ENCODE assay signal across 10 cellular contexts in genomic region chr3:30604566-30604965, GRCh38. TPM values are rescaled to one million over a fixed set of nuclear protein-coding genes. Genes with fewer than 3 reads are reported as not detected.
DNase-seq lines count a peak whose midpoint lies in the region; ATAC-seq and TF ChIP-seq lines count a peak whose summit lies in the region.
"Had no signal": no experiment of that assay in that cellular context is flagged by ENCODE, and none has a peak within 500 bp of the region (broad histone marks: within the 10 kb centered on the region; RNA-seq: fewer than 3 reads in every experiment).

No MANE protein-coding gene starts in this region.

- peak overlapping the region in 6 of 10 donors; percentile 29 to 100 (median 99) for H3K27ac ChIP-seq in heart right ventricle
- no peak overlapping the region for H3K27ac ChIP-seq in WERI-Rb-1

- H3K4me1 Mint-ChIP-seq in activated CD4-positive, alpha-beta memory T cell treated with anti-CD3 and anti-CD28 coated beads, Interleukin-2, amount 10 ng/mL, durations not matched to agents 7 days and 5 days, result peaks cover 39% of the 10 kb centered on the region
- peaks cover 25% of the 10 kb centered on the region for H3K4me1 Mint-ChIP-seq in memory B cell

- H3K27me3 ChIP-seq in heart right ventricle, result no peaks in the 10 kb centered on the region
- peaks cover 13% of the 10 kb centered on the region for H3K27me3 ChIP-seq in WERI-Rb-1 (ENCODE audit: insufficient read depth, low read depth, severe bottlenecking)

- CTCF ChIA-PET in activated CD4-positive, alpha-beta memory T cell treated with anti-CD3 and anti-CD28 coated beads, Interleukin-2, amount 10 ng/mL, durations not matched to agents 7 days and 5 days (lab: Charles Lee), result interaction anchor here (0.7 to 2.3 kb wide), 4 partner anchors 31 to 405 kb away, joined by 3 to 5 read pairs (median 4); no protein-coding TSS in a partner anchor

- H3K4me1 ChIP-seq in heart right ventricle, result peaks cover 2 to 64% (median 32%) of the 10 kb centered on the region in 9 donors

- H3K9me3 ChIP-seq in heart right ventricle (no peaks in the 10 kb centered on the region), WERI-Rb-1 (ENCODE audit: severe bottlenecking) (no peaks in the 10 kb centered on the region)

- peak overlapping the region; percentile 82 for H3K4me3 Mint-ChIP-seq in activated CD4-positive, alpha-beta memory T cell treated with anti-CD3 and anti-CD28 coated beads, Interleukin-2, amount 10 ng/mL, durations not matched to agents 7 days and 5 days
- peak overlapping the region; percentile 96 for H3K4me3 Mint-ChIP-seq in memory B cell

- H3K27ac Mint-ChIP-seq in activated CD4-positive, alpha-beta memory T cell treated with anti-CD3 and anti-CD28 coated beads, Interleukin-2, amount 10 ng/mL, durations not matched to agents 7 days and 5 days, result peak overlapping the region; percentile 91
- peak overlapping the region; percentile 98 for H3K27ac Mint-ChIP-seq in memory B cell

- no peaks in the 10 kb centered on the region for H3K36me3 ChIP-seq in heart right ventricle
- no peaks in the 10 kb centered on the region for H3K36me3 ChIP-seq in WERI-Rb-1

- H3K9me3 Mint-ChIP-seq in activated CD4-positive, alpha-beta memory T cell treated with anti-CD3 and anti-CD28 coated beads, Interleukin-2, amount 10 ng/mL, durations not matched to agents 7 days and 5 days, result no peaks in the 10 kb centered on the region
- H3K9me3 Mint-ChIP-seq in memory B cell, result no peaks in the 10 kb centered on the region

- POLR2A ChIA-PET in activated CD4-positive, alpha-beta memory T cell treated with anti-CD3 and anti-CD28 coated beads, Interleukin-2, amount 10 ng/mL, durations not matched to agents 7 days and 5 days (lab: Charles Lee), result interaction anchor here (0.6 to 11.6 kb wide), 9 partner anchors 9 to 256 kb away, joined by 3 to 244 read pairs (median 4); no protein-coding TSS in a partner anchor

- intact Hi-C loops in heart right ventricle (cut with DNase I), result loop anchor here in 5 of 10 donors (10.0 kb wide), 5 partner anchors 90 to 320 kb away; no protein-coding TSS in a partner anchor
- intact Hi-C loops in cardiac septum (cut with DNase I), result loop anchor here (10.0 kb wide), 2 partner anchors 60 to 370 kb away; no protein-coding TSS in a partner anchor

- H3K4me3 ChIP-seq in heart right ventricle, result peak overlapping the region in 1 of 10 donors; percentile 89
- H3K4me3 ChIP-seq in WERI-Rb-1 (ENCODE audit: low read depth, low read length), result no peak overlapping the region

- 72 to 76% methylated on average over 5 of the region's 5 CpGs for WGBS in heart right ventricle, 2 donors

- H3K36me3 Mint-ChIP-seq in activated CD4-positive, alpha-beta memory T cell treated with anti-CD3 and anti-CD28 coated beads, Interleukin-2, amount 10 ng/mL, durations not matched to agents 7 days and 5 days (ENCODE audit: low read depth), result peaks cover 13% of the 10 kb centered on the region
- peaks cover 2% of the 10 kb centered on the region for H3K36me3 Mint-ChIP-seq in memory B cell

- no peaks in the 10 kb centered on the region for H3K27me3 Mint-ChIP-seq in activated CD4-positive, alpha-beta memory T cell treated with anti-CD3 and anti-CD28 coated beads, Interleukin-2, amount 10 ng/mL, durations not matched to agents 7 days and 5 days
- no peaks in the 10 kb centered on the region for H3K27me3 Mint-ChIP-seq in memory B cell

- DNase-seq in heart right ventricle (no peak), cardiac septum (ENCODE audit: low spot score) (no peak), memory B cell (ENCODE audit: low spot score in 2 of 2) (no peak), WERI-Rb-1 (no peak), A172 (ENCODE audit: low spot score) (no peak)
- no peak for DNase-seq in activated CD4-positive, alpha-beta memory T cell treated with anti-CD3 and anti-CD28 coated beads, Interleukin-2, amount 10 ng/mL, durations not matched to agents 7 days and 5 days
- DNase-seq: COR-L47, Karpas-422 had no signal

- ATAC-seq in heart right ventricle (no peak), memory B cell (ENCODE audit: low read depth) (no peak), GM19035 (IDR thresholded peaks at IDR 0.05; ENCODE audit: unreplicated experiment) (no peak), HG03469 (IDR thresholded peaks at IDR 0.05; ENCODE audit: unreplicated experiment) (no peak)

- TF ChIP-seq CTCF in heart right ventricle (IDR thresholded peaks at IDR 0.05) (no peak), WERI-Rb-1 (IDR thresholded peaks at IDR 0.05; ENCODE audit: low read depth, low read length) (no peak)

RNA-seq across cellular contexts. Expression of gene TGFBR2, which starts 1.8 kb away (rescaled TPM):
- 100 to 1,000 TPM in 5 of 10 donors, 10 to 100 TPM in 5; 71.1 to 197 (median 92.1) TPM for total RNA-seq in heart right ventricle
- polyA plus RNA-seq in heart right ventricle, result 10 to 100 TPM; 14.6 to 81.4 TPM
- total RNA-seq in cardiac septum, result 66.7 TPM
- total RNA-seq in activated CD4-positive, alpha-beta memory T cell treated with anti-CD3 and anti-CD28 coated beads, Interleukin-2, amount 10 ng/mL, durations not matched to agents 7 days and 5 days, result 10 to 100 TPM; 60.1 to 60.8 TPM
- 16.6 and 16.9 TPM in 2 replicates for total RNA-seq in A172 (2014; rRNA removed; shearing (Covaris generic))
